In the genomic region with DNA sequence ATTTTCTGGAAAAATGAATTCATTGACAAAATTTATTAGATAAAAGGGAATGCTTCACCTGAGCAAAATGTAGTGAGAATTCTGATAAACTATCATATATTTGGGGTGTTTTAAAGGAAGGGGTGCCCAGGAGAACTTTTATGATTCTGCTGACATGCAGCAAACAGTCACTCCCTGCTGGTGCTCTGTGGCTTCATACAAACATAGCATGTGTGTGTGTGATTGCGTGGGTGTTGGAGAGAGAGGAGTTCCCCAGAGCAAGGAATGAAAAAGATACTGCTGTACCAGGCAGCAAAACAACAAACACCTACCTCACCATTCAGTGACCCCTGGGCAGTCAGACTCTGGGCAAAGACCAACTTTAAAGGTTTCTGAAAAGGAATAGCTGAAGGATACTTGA, we compare ENCODE assay signal across 17 cellular contexts.
"Had no signal": no experiment of that assay in that cellular context is flagged by ENCODE, and none has a peak within 500 bp of the region (broad histone marks: within the 10 kb centered on the region; RNA-seq: fewer than 3 reads in every experiment).

No MANE protein-coding gene starts in this region.

- H3K27ac ChIP-seq: left ventricle myocardium inferior, prostate gland, skin epidermis, suprapubic skin, transverse colon, vagina had no signal

- H3K4me1 ChIP-seq: left ventricle myocardium inferior, prostate gland, suprapubic skin, transverse colon, vagina had no signal

- H3K9me3 ChIP-seq: prostate gland, suprapubic skin, transverse colon, vagina had no signal

- ATAC-seq: naive thymus-derived CD8-positive, alpha-beta T cell; right cardiac atrium; stimulated activated naive CD8-positive, alpha-beta T cell treated with anti-CD3 and anti-CD28 coated beads, Interleukin-15, amount 100 ng/mL, for 72 hours had no signal

- H3K4me3 ChIP-seq: left ventricle myocardium inferior, prostate gland, skin epidermis, suprapubic skin, transverse colon, vagina had no signal

- H3K27me3 ChIP-seq: suprapubic skin, transverse colon, vagina had no signal

- DNase-seq: activated CD4-positive, alpha-beta T cell treated with anti-CD3 and anti-CD28 coated beads, Interleukin-2, amount 50 U/mL, for 4 hours; activated gamma-delta T cell; erythroblast; islet precursor cell; left ventricle myocardium inferior; mesenchymal stem cell; naive thymus-derived CD8-positive, alpha-beta T cell; right cardiac atrium; stimulated activated CD4-positive, alpha-beta T cell treated with anti-CD3 and anti-CD28 coated beads, Interleukin-15, amount 100 ng/mL, for 24 hours; stimulated activated CD4-positive, alpha-beta T cell treated with anti-CD3 and anti-CD28 coated beads, Interleukin-4, amount 100 ng/mL, for 1 hour; stimulated activated naive CD8-positive, alpha-beta T cell treated with anti-CD3 and anti-CD28 coated beads, Interleukin-15, amount 100 ng/mL, for 72 hours; SW 1271; transverse colon had no signal

- H3K36me3 ChIP-seq: left ventricle myocardium inferior, prostate gland, suprapubic skin, transverse colon, vagina had no signal
